Comparison of ENCODE assay signal across 1 cellular context in the genomic region with DNA sequence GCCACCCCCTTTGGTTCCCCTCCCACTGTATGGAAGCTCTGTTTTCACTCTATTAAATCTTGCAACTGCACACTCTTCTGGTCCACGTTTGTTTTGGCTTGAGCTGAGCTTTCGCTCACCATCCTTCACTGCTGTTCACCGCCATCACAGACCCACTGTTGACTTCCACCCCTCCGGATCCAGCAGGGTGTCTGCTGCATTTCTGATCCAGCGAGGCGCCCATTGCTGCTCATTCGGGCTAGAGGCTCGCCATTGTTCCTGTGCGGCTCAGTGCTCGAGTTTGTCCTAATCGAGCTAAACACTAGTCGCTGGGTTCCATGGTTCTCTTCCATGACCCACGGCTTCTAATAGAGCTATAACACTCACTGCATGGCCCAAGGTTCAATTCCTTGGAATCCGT.
A peak's percentile ranks its signal among the peaks of the same experiment; 100 is the strongest.
TF ChIP-seq lines count a peak whose summit lies in the region.

No MANE protein-coding gene starts in this region.

TF ChIP-seq in K562, 482 proteins besides CTCF, POLR2A, EP300 and RAD21:
- TF ChIP-seq, protein P1, sequence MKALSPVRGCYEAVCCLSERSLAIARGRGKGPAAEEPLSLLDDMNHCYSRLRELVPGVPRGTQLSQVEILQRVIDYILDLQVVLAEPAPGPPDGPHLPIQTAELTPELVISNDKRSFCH (CRISPR knock-in tag; IDR thresholded peaks at IDR 0.05): no peak
- TF ChIP-seq, protein P1 (tag; IDR thresholded peaks at IDR 0.05): 0 out of 2 replicates have a peak, but pooled peaks have one; percentile 31
- TF ChIP-seq ARID2 (IDR thresholded peaks at IDR 0.05): no peak
TF ChIP-seq in K562: peak in this region for 1.
